ENCODE assay signal across 29 cellular contexts in genomic region chr7:39459606-39460090, GRCh38.
"Had no signal": no experiment of that assay in that cellular context is flagged by ENCODE, and none has a peak within 500 bp of the region (broad histone marks: within the 10 kb centered on the region; RNA-seq: fewer than 3 reads in every experiment).

No MANE protein-coding gene starts in this region.

- FAIRE-seq: endothelial cell of umbilical vein, small intestine, TTC549 had no signal

- H3K27me3 ChIP-seq: brain microvascular endothelial cell, gastrocnemius medialis, right lobe of liver, transverse colon, uterus had no signal

- H3K9me3 Mint-ChIP-seq: activated naive CD4-positive, alpha-beta T cell treated with anti-CD3 and anti-CD28 coated beads, Interleukin-2, amount 50 U/mL, for 72 hours; activated T-cell treated with anti-CD3 and anti-CD28 coated beads, Interleukin-2, amount 50 U/mL, for 24 hours; activated T-helper 17 cell treated with anti-CD3 and anti-CD28 coated beads, Interleukin-2, amount 50 U/mL, for 72 hours; natural killer cell treated with Interleukin-12 subunit alpha and Interleukin-12 subunit beta and Interleukin-15 and Interleukin-18, amount 100 ng/mL, for 72 hours; stimulated activated naive B cell treated with anti-CD40 and anti-IgM and Interleukin-4, amounts not matched to agents 10 μg/mL and 1 μg/mL and 100 μg/mL, for 72 hours had no signal

- DNase-seq: activated CD4-positive, alpha-beta T cell treated with anti-CD3 and anti-CD28 coated beads for 1 hour; activated CD8-positive, alpha-beta memory T cell treated with anti-CD3 and anti-CD28 coated beads for 24 hours; activated CD8-positive, alpha-beta memory T cell treated with anti-CD3 and anti-CD28 coated beads, Interleukin-2, amount 50 U/mL, for 4 hours; activated T-cell treated with anti-CD3 and anti-CD28 coated beads, Interleukin-2, amount 50 U/mL, for 24 hours; aorta; brain microvascular endothelial cell; caudate nucleus; effector memory CD4-positive, alpha-beta T cell; gastrocnemius medialis; hippocampal formation; kidney glomerular epithelial cell; left ventricle myocardium superior; mammary epithelial cell; midbrain; occipital lobe; posterior cingulate gyrus; right lobe of liver; small intestine; stimulated activated CD4-positive, alpha-beta T cell treated with anti-CD3 and anti-CD28 coated beads, Interleukin-15, amount 100 ng/mL, for 24 hours; stimulated activated naive B cell treated with anti-CD40 and anti-IgM and Interleukin-4, amounts not matched to agents 10 μg/mL and 1 μg/mL and 100 μg/mL, for 72 hours; transverse colon; uterus; WERI-Rb-1 had no signal

- H3K4me3 ChIP-seq: gastrocnemius medialis, right lobe of liver, transverse colon, uterus had no signal

- H3K4me1 ChIP-seq: gastrocnemius medialis, right lobe of liver, uterus had no signal

- H3K4me3 Mint-ChIP-seq: activated T-cell treated with anti-CD3 and anti-CD28 coated beads, Interleukin-2, amount 50 U/mL, for 24 hours; activated T-helper 17 cell treated with anti-CD3 and anti-CD28 coated beads, Interleukin-2, amount 50 U/mL, for 72 hours; natural killer cell treated with Interleukin-12 subunit alpha and Interleukin-12 subunit beta and Interleukin-15 and Interleukin-18, amount 100 ng/mL, for 72 hours; stimulated activated naive B cell treated with anti-CD40 and anti-IgM and Interleukin-4, amounts not matched to agents 10 μg/mL and 1 μg/mL and 100 μg/mL, for 72 hours had no signal

- H3K4me1 Mint-ChIP-seq: activated T-helper 17 cell treated with anti-CD3 and anti-CD28 coated beads, Interleukin-2, amount 50 U/mL, for 72 hours had no signal

- ATAC-seq: activated naive CD4-positive, alpha-beta T cell treated with anti-CD3 and anti-CD28 coated beads, Interleukin-2, amount 50 U/mL, for 72 hours; activated T-helper 17 cell treated with anti-CD3 and anti-CD28 coated beads, Interleukin-2, amount 50 U/mL, for 72 hours; esophagus mucosa; gastrocnemius medialis; left ventricle myocardium superior; natural killer cell treated with Interleukin-12 subunit alpha and Interleukin-12 subunit beta and Interleukin-15 and Interleukin-18, amount 100 ng/mL, for 72 hours; stimulated activated naive B cell treated with anti-CD40 and anti-IgM and Interleukin-4, amounts not matched to agents 10 μg/mL and 1 μg/mL and 100 μg/mL, for 72 hours had no signal

- H3K9me3 ChIP-seq: gastrocnemius medialis, right lobe of liver, transverse colon, uterus had no signal

- H3K27ac Mint-ChIP-seq: activated naive CD4-positive, alpha-beta T cell treated with anti-CD3 and anti-CD28 coated beads, Interleukin-2, amount 50 U/mL, for 72 hours; activated T-cell treated with anti-CD3 and anti-CD28 coated beads, Interleukin-2, amount 50 U/mL, for 24 hours; activated T-helper 17 cell treated with anti-CD3 and anti-CD28 coated beads, Interleukin-2, amount 50 U/mL, for 72 hours; natural killer cell treated with Interleukin-12 subunit alpha and Interleukin-12 subunit beta and Interleukin-15 and Interleukin-18, amount 100 ng/mL, for 72 hours; stimulated activated naive B cell treated with anti-CD40 and anti-IgM and Interleukin-4, amounts not matched to agents 10 μg/mL and 1 μg/mL and 100 μg/mL, for 72 hours had no signal

- H3K36me3 Mint-ChIP-seq: activated naive CD4-positive, alpha-beta T cell treated with anti-CD3 and anti-CD28 coated beads, Interleukin-2, amount 50 U/mL, for 72 hours; natural killer cell treated with Interleukin-12 subunit alpha and Interleukin-12 subunit beta and Interleukin-15 and Interleukin-18, amount 100 ng/mL, for 72 hours; stimulated activated naive B cell treated with anti-CD40 and anti-IgM and Interleukin-4, amounts not matched to agents 10 μg/mL and 1 μg/mL and 100 μg/mL, for 72 hours had no signal

- H3K27ac ChIP-seq: brain microvascular endothelial cell, gastrocnemius medialis, right lobe of liver, transverse colon, uterus, WERI-Rb-1 had no signal

- H3K36me3 ChIP-seq: brain microvascular endothelial cell, gastrocnemius medialis, right lobe of liver, transverse colon, uterus, WERI-Rb-1 had no signal
